ENCODE assay signal across 1 cellular context in genomic region chr3:183698760-183699159, GRCh38.
TF ChIP-seq lines count a peak whose summit lies in the region.

No MANE protein-coding gene starts in this region.

TF ChIP-seq in K562, 482 proteins besides CTCF, POLR2A, EP300 and RAD21:
- TF ChIP-seq BACH1 (tag; IDR thresholded peaks at IDR 0.05) (peak; percentile 54; the same call in 1 of the 2 replicates), ARID2 (IDR thresholded peaks at IDR 0.05) (0 out of 2 replicates have a peak, but pooled peaks have one; percentile 34), E2F8 (IDR thresholded peaks at IDR 0.05; ENCODE audit: low read depth, partially characterized antibody) (peak; percentile 53), AFF1 (IDR thresholded peaks at IDR 0.05; ENCODE audit: low read depth in 1 of 2, partially characterized antibody in 2 of 2) (no peak)
TF ChIP-seq in K562: peak in this region for 3.
